In genomic region chr4:165209796-165210195, GRCh38 we compare ENCODE assay signal across 18 cellular contexts. TPM values are rescaled to one million over a fixed set of nuclear protein-coding genes. Genes with fewer than 3 reads are reported as not detected.
DNase-seq lines count a peak whose midpoint lies in the region; ATAC-seq and TF ChIP-seq lines count a peak whose summit lies in the region.
"Had no signal": no experiment of that assay in that cellular context is flagged by ENCODE, and none has a peak within 500 bp of the region (broad histone marks: within the 10 kb centered on the region; RNA-seq: fewer than 3 reads in every experiment).

No MANE protein-coding gene starts in this region.

- POLR2A ChIA-PET in HEK293T (lab: Yijun Ruan, JAX): no interaction called here

- H3K4me3 Mint-ChIP-seq in nephron (peak overlapping the region; percentile 27 to 60 (median 37)), chondrocyte (ENCODE audit: unreplicated experiment) (no peak overlapping the region)

- peaks cover 0 to 6% of the 10 kb centered on the region in 2 donors for H3K4me1 ChIP-seq in breast epithelium

- H3K9me3 Mint-ChIP-seq in nephron (no peaks in the 10 kb centered on the region), chondrocyte (ENCODE audit: low read depth) (no peaks in the 10 kb centered on the region)

- H3K27ac ChIP-seq in breast epithelium: peak overlapping the region; percentile 16 to 93
- H3K27ac ChIP-seq: hepatocyte, transverse colon had no signal

- intact Hi-C loops in breast epithelium (cut with DNase I; ENCODE audit: low total_unique reads): loop anchor here (10.0 kb wide), 1 partner anchor 115 kb away; the partner anchor contains the start of gene MSMO1

- ATAC-seq in GM21576 (IDR thresholded peaks at IDR 0.05; ENCODE audit: unreplicated experiment): no peak
- ATAC-seq: left ventricle myocardium superior, T-helper 17 cell had no signal

- no peaks in the 10 kb centered on the region for H3K36me3 ChIP-seq in breast epithelium
- H3K36me3 ChIP-seq: transverse colon had no signal

- CTCF ChIA-PET in HEK293T (lab: Yijun Ruan, JAX): interaction anchor here (1.0 kb wide), 1 partner anchor 79 kb away, joined by 3 read pairs; no protein-coding TSS in a partner anchor

- no peak overlapping the region for H3K27ac Mint-ChIP-seq in nephron
- H3K27ac Mint-ChIP-seq in chondrocyte (ENCODE audit: unreplicated experiment): no peak overlapping the region

- TF ChIP-seq CTCF in breast epithelium (IDR thresholded peaks at IDR 0.05) (no peak), nephron (IDR thresholded peaks at IDR 0.05; ENCODE audit: unreplicated experiment in 3 of 3) (no peak), chondrocyte (IDR thresholded peaks at IDR 0.05) (no peak)

- H3K4me1 Mint-ChIP-seq in nephron (peaks cover 14% of the 10 kb centered on the region), chondrocyte (ENCODE audit: low read depth) (peaks cover 38% of the 10 kb centered on the region)

- H3K9me3 ChIP-seq in breast epithelium: no peaks in the 10 kb centered on the region
- H3K9me3 ChIP-seq: transverse colon had no signal

- DNase-seq in DMS53 (lab: John Stamatoyannopoulos, UW) (peak; percentile 12), DMS53 treated with DMSO at 0.1 percent for 48 hours (lab: John Stamatoyannopoulos, UW; ENCODE audit: unreplicated experiment) (no peak), NCI-H526 treated with DMSO at 0.1 percent for 48 hours (lab: John Stamatoyannopoulos, UW) (peak; percentile 32), breast epithelium (ENCODE audit: low spot score in 2 of 2) (no peak), HEK293T (ENCODE audit: extremely low spot score) (no peak), chondrocyte (ENCODE audit: low spot score) (no peak)
- DNase-seq: activated CD4-positive, alpha-beta T cell treated with anti-CD3 and anti-CD28 coated beads, Interleukin-2, amount 50 U/mL, for 1 hour; activated gamma-delta T cell treated with Interleukin-2 at 50 U/mL for 16 hours; cerebellar nuclear complex; DMS153; H7; left ventricle myocardium superior; OCI-M1; T-helper 17 cell; transverse colon had no signal

- TF ChIP-seq POLR2A in breast epithelium (IDR thresholded peaks at IDR 0.05): no peak

- H3K27me3 Mint-ChIP-seq in nephron (ENCODE audit: low read depth) (peaks cover 25% of the 10 kb centered on the region), chondrocyte (ENCODE audit: low read depth) (no peaks in the 10 kb centered on the region)
- H3K27me3 Mint-ChIP-seq: T-helper 17 cell had no signal

- H3K36me3 Mint-ChIP-seq in nephron (ENCODE audit: low read depth) (no peaks in the 10 kb centered on the region), chondrocyte (ENCODE audit: low read depth) (no peaks in the 10 kb centered on the region)

- H3K27me3 ChIP-seq in breast epithelium: no peaks in the 10 kb centered on the region
- H3K27me3 ChIP-seq: hepatocyte, transverse colon had no signal

- peak overlapping the region in 2 of 3 donors; percentile 94 to 98 for H3K4me3 ChIP-seq in breast epithelium
- H3K4me3 ChIP-seq: hepatocyte, transverse colon had no signal

TF ChIP-seq in HEK293T, 16 proteins besides CTCF, POLR2A, EP300 and RAD21:
- TF ChIP-seq SP1 (IDR thresholded peaks at IDR 0.05) (no peak), NFRKB (IDR thresholded peaks at IDR 0.05) (no peak), HDGF (IDR thresholded peaks at IDR 0.05; ENCODE audit: borderline replicate concordance) (no peak), L3MBTL2 (conservative IDR thresholded peaks at IDR 0.05) (no peak), TARDBP (IDR thresholded peaks at IDR 0.05) (no peak), ELF4 (IDR thresholded peaks at IDR 0.05) (no peak), ARNT (IDR thresholded peaks at IDR 0.05) (no peak), LEF1 (IDR thresholded peaks at IDR 0.05; ENCODE audit: borderline replicate concordance) (no peak), FOXA1 (IDR thresholded peaks at IDR 0.05) (no peak), BHLHE40 (IDR thresholded peaks at IDR 0.05; ENCODE audit: borderline replicate concordance) (no peak), CTBP1 (IDR thresholded peaks at IDR 0.05; ENCODE audit: borderline replicate concordance) (no peak)
- TF ChIP-seq, protein P1, sequence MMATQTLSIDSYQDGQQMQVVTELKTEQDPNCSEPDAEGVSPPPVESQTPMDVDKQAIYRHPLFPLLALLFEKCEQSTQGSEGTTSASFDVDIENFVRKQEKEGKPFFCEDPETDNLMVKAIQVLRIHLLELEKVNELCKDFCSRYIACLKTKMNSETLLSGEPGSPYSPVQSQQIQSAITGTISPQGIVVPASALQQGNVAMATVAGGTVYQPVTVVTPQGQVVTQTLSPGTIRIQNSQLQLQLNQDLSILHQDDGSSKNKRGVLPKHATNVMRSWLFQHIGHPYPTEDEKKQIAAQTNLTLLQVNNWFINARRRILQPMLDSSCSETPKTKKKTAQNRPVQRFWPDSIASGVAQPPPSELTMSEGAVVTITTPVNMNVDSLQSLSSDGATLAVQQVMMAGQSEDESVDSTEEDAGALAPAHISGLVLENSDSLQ (IDR thresholded peaks at IDR 0.05): no peak

RNA-seq across cellular contexts. Expression of gene KLHL2, which starts 2.4 kb away (rescaled TPM):
- 10 to 100 TPM; 20.2 to 60.4 (median 38.0) TPM for total RNA-seq in breast epithelium
- 14.3 to 19.3 TPM (median 16.0 TPM) in 3 replicates for total RNA-seq in chondrocyte

Comparison
In these comparisons a context has a peak if more than half of its experiments do, and no peak if none do; other contexts are left out.
1. DNase-seq: peak in DMS53 (single experiment) and NCI-H526 treated with DMSO at 0.1 percent for 48 hours (single experiment); none in DMS53 treated with DMSO at 0.1 percent for 48 hours (single experiment), breast epithelium (0 of 2), HEK293T (single experiment) and chondrocyte (single experiment).